1 cellular context compared by ENCODE assay signal in genomic region chr4:156763511-156763910, GRCh38.
TF ChIP-seq lines count a peak whose summit lies in the region.

No MANE protein-coding gene starts in this region.

TF ChIP-seq in SK-N-SH, 30 proteins besides CTCF, POLR2A, EP300 and RAD21 (continued from another document):
- TF ChIP-seq ZBTB33 (IDR thresholded peaks at IDR 0.05; ENCODE audit: borderline replicate concordance, low read depth) (no peak), RXRA (IDR thresholded peaks at IDR 0.05; ENCODE audit: borderline replicate concordance, low read depth) (no peak), REST (IDR thresholded peaks at IDR 0.05; ENCODE audit: low read depth, low read length) (no peak), TEAD4 (IDR thresholded peaks at IDR 0.05; ENCODE audit: borderline replicate concordance, insufficient read depth) (no peak)
